In the genomic region with DNA sequence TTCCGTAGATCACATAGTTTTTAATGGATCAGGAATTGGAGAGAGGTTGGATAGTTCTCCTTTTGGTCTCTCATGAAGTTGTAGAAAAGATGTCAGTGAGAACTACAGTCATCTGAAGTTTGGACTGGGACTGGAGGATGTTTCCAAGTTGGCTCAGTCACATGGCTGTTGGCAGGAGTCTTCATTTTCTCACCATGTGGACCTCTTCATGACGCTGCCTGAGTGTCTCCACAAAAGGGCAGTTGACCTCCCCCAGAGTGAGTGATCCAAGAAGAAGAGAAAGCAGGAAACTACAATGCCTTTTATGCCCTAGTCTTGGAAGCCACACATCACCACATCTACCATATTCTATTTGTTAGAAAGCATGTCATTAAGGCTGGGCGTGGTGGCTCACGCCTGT, we compare ENCODE assay signal across 26 cellular contexts.
"Had no signal": no experiment of that assay in that cellular context is flagged by ENCODE, and none has a peak within 500 bp of the region (broad histone marks: within the 10 kb centered on the region; RNA-seq: fewer than 3 reads in every experiment).

No MANE protein-coding gene starts in this region.

- H3K36me3 Mint-ChIP-seq: natural killer cell; stimulated activated effector memory CD8-positive, alpha-beta T cell treated with anti-CD3 and anti-CD28 coated beads, Interleukin-12 subunit alpha, Interleukin-12 subunit beta, amount 100 ng/mL, for 72 hours; stimulated activated naive B cell treated with anti-CD40 and anti-IgM and Interleukin-4, amounts not matched to agents 10 μg/mL and 1 μg/mL and 100 μg/mL, for 72 hours had no signal

- H3K4me1 Mint-ChIP-seq: natural killer cell; nephron; stimulated activated effector memory CD8-positive, alpha-beta T cell treated with anti-CD3 and anti-CD28 coated beads, Interleukin-12 subunit alpha, Interleukin-12 subunit beta, amount 100 ng/mL, for 72 hours; stimulated activated naive B cell treated with anti-CD40 and anti-IgM and Interleukin-4, amounts not matched to agents 10 μg/mL and 1 μg/mL and 100 μg/mL, for 72 hours had no signal

- H3K27me3 Mint-ChIP-seq: stimulated activated naive B cell treated with anti-CD40 and anti-IgM and Interleukin-4, amounts not matched to agents 10 μg/mL and 1 μg/mL and 100 μg/mL, for 72 hours; stimulated activated naive CD8-positive, alpha-beta T cell treated with anti-CD3 and anti-CD28 coated beads, Interleukin-15, Interleukin-2, amounts not matched to agents 100 ng/mL and 50 ng/mL, for 24 hours had no signal

- DNase-seq: natural killer cell; nucleus accumbens; pancreas; psoas muscle; right cardiac atrium; right lobe of liver; sigmoid colon; small intestine; stimulated activated CD4-positive, alpha-beta T cell treated with anti-CD3 and anti-CD28 coated beads, Interleukin-15, amount 100 ng/mL, for 24 hours; stimulated activated CD4-positive, alpha-beta T cell treated with anti-CD3 and anti-CD28 coated beads, Interleukin-2, amount 100 ng/mL, for 24 hours; stimulated activated CD4-positive, alpha-beta T cell treated with anti-CD3 and anti-CD28 coated beads, Interleukin-2, amount 100 ng/mL, for 48 hours; stimulated activated CD4-positive, alpha-beta T cell treated with anti-CD3 and anti-CD28 coated beads, Interleukin-4, amount 100 ng/mL, for 24 hours; stimulated activated naive B cell treated with anti-CD40 and anti-IgM and Interleukin-4, amounts not matched to agents 10 μg/mL and 1 μg/mL and 100 μg/mL, for 72 hours; stimulated activated naive CD4-positive, alpha-beta T cell treated with Interleukin-2 at 50 U/mL for 16 hours; stomach; thyroid gland; trophoblast cell; upper lobe of left lung had no signal

- H3K4me3 Mint-ChIP-seq: natural killer cell; nephron; neural progenitor cell; stimulated activated effector memory CD8-positive, alpha-beta T cell treated with anti-CD3 and anti-CD28 coated beads, Interleukin-12 subunit alpha, Interleukin-12 subunit beta, amount 100 ng/mL, for 72 hours; stimulated activated naive B cell treated with anti-CD40 and anti-IgM and Interleukin-4, amounts not matched to agents 10 μg/mL and 1 μg/mL and 100 μg/mL, for 72 hours; stimulated activated naive CD8-positive, alpha-beta T cell treated with anti-CD3 and anti-CD28 coated beads, Interleukin-15, Interleukin-2, amounts not matched to agents 100 ng/mL and 50 ng/mL, for 24 hours had no signal

- H3K4me3 ChIP-seq: neural progenitor cell, pancreas, psoas muscle, right lobe of liver, sigmoid colon, stomach, thoracic aorta, thyroid gland, tibial nerve, upper lobe of left lung, vagina had no signal

- H3K27ac Mint-ChIP-seq: natural killer cell; nephron; neural progenitor cell; progenitor cell of endocrine pancreas; stimulated activated effector memory CD8-positive, alpha-beta T cell treated with anti-CD3 and anti-CD28 coated beads, Interleukin-12 subunit alpha, Interleukin-12 subunit beta, amount 100 ng/mL, for 72 hours; stimulated activated naive B cell treated with anti-CD40 and anti-IgM and Interleukin-4, amounts not matched to agents 10 μg/mL and 1 μg/mL and 100 μg/mL, for 72 hours; stimulated activated naive CD8-positive, alpha-beta T cell treated with anti-CD3 and anti-CD28 coated beads, Interleukin-15, Interleukin-2, amounts not matched to agents 100 ng/mL and 50 ng/mL, for 24 hours had no signal

- H3K9me3 Mint-ChIP-seq: natural killer cell; stimulated activated effector memory CD8-positive, alpha-beta T cell treated with anti-CD3 and anti-CD28 coated beads, Interleukin-12 subunit alpha, Interleukin-12 subunit beta, amount 100 ng/mL, for 72 hours had no signal

- ATAC-seq: natural killer cell; pancreas; psoas muscle; right cardiac atrium; right lobe of liver; stimulated activated effector memory CD8-positive, alpha-beta T cell treated with anti-CD3 and anti-CD28 coated beads, Interleukin-12 subunit alpha, Interleukin-12 subunit beta, amount 100 ng/mL, for 72 hours; stimulated activated naive B cell treated with anti-CD40 and anti-IgM and Interleukin-4, amounts not matched to agents 10 μg/mL and 1 μg/mL and 100 μg/mL, for 72 hours had no signal
